ENCODE assay signal across 12 cellular contexts in the genomic region with DNA sequence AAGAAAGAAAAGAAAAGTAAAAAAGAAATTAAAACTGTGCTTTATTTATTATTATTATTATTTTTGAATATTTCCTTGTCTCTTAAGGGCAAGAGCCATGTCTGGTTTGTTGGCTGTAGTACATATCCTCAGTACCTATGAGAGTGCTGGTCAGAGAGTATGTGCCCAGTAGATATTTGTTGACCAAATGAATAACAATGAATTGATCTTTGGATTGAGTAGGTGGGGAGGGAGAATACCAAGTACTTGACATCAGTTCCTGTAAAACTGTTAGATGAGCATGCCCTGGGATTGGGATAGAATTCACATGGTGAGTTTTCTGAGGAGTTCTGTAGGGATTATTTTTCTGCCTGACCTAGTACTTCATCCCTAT. TPM values are rescaled to one million over a fixed set of nuclear protein-coding genes. Genes with fewer than 3 reads are reported as not detected.
DNase-seq lines count a peak whose midpoint lies in the region; ATAC-seq and TF ChIP-seq lines count a peak whose summit lies in the region.
"Had no signal": no experiment of that assay in that cellular context is flagged by ENCODE, and none has a peak within 500 bp of the region (broad histone marks: within the 10 kb centered on the region; RNA-seq: fewer than 3 reads in every experiment).

No MANE protein-coding gene starts in this region.

- POLR2A ChIA-PET in Panc1 (lab: Charles Lee), result no interaction called here

- H3K27ac ChIP-seq in Panc1 (ENCODE audit: low read length) (peak overlapping the region; percentile 4; the same call in 1 of the 2 replicates), esophagus muscularis mucosa (replicated peaks in 1 of 4) (peak overlapping the region in 3 of 4 donors; percentile 47 to 60 (median 58)), rectal smooth muscle tissue (ENCODE audit: low read depth, low read length) (peak overlapping the region; percentile 60)

- no peaks in the 10 kb centered on the region for H3K9me3 ChIP-seq in Panc1 (ENCODE audit: control insufficient read depth, insufficient read depth, low read depth, low read length)
- H3K9me3 ChIP-seq in esophagus muscularis mucosa, result no peaks in the 10 kb centered on the region

- H3K4me1 ChIP-seq in Panc1 (ENCODE audit: control insufficient read depth, insufficient read depth, low read length), result peaks cover 25% of the 10 kb centered on the region
- H3K4me1 ChIP-seq in esophagus muscularis mucosa, result peaks cover 39 to 72% (median 54%) of the 10 kb centered on the region in 4 donors
- peaks cover 27% of the 10 kb centered on the region for H3K4me1 ChIP-seq in rectal smooth muscle tissue (ENCODE audit: control insufficient read depth, insufficient read depth, low read length)

- no TSS peak for BruUV-seq in Panc1 (replicated peaks; lab: Mats Ljungman, UMichigan)

- intact Hi-C loops in Panc1 (cut with micrococcal nuclease; ENCODE audit: unreplicated experiment) (no loop called here), esophagus muscularis mucosa (cut with DNase I) (no loop called here)

- no peak for TF ChIP-seq POLR2A in esophagus muscularis mucosa (IDR thresholded peaks at IDR 0.05; ENCODE audit: low read depth)

- H3K27me3 ChIP-seq in GM06990 (replicated peaks; ENCODE audit: control insufficient read depth, insufficient read depth, low read length) (no peaks in the 10 kb centered on the region), Panc1 (ENCODE audit: control insufficient read depth, insufficient read depth, low read length) (no peaks in the 10 kb centered on the region), esophagus muscularis mucosa (no peaks in the 10 kb centered on the region), rectal smooth muscle tissue (ENCODE audit: control insufficient read depth, insufficient read depth, low read length) (no peaks in the 10 kb centered on the region)

- H3K4me3 ChIP-seq in GM06990 (replicated peaks; ENCODE audit: low read depth, low read length) (peak overlapping the region; percentile 8), Panc1 (ENCODE audit: low read depth in 2 of 2, low read length in 2 of 2) (no peak overlapping the region), esophagus muscularis mucosa (no peak overlapping the region), rectal smooth muscle tissue (ENCODE audit: low read length) (no peak overlapping the region)

- DNase-seq in GM06990 (ENCODE audit: extremely low read depth, insufficient read length) (no peak), Panc1 (ENCODE audit: low read depth, low spot score) (no peak), esophagus muscularis mucosa (ENCODE audit: extremely low spot score) (no peak), ecto neural progenitor cell (ENCODE audit: low spot score) (no peak), NOMO-1 treated with dmso at 0.1 percent for 144 hours (lab: John Stamatoyannopoulos, UW; ENCODE audit: unreplicated experiment) (no peak)
- DNase-seq: Calu3, cortex of kidney, NCI-H1417, NCI-H510A, SHP77 had no signal

- H3K36me3 ChIP-seq in GM06990 (ENCODE audit: control insufficient read depth, insufficient read depth, low read length) (no peaks in the 10 kb centered on the region), Panc1 (ENCODE audit: control insufficient read depth, insufficient read depth, low read length) (no peaks in the 10 kb centered on the region), esophagus muscularis mucosa (no peaks in the 10 kb centered on the region), rectal smooth muscle tissue (ENCODE audit: control insufficient read depth, insufficient read depth, low read length) (no peaks in the 10 kb centered on the region)

- no peak overlapping the region for H3K9ac ChIP-seq in rectal smooth muscle tissue (ENCODE audit: low read length)

- TF ChIP-seq CTCF in GM06990 (IDR thresholded peaks at IDR 0.05; ENCODE audit: insufficient read depth, low read length, poor library complexity, severe bottlenecking) (no peak), Panc1 (IDR thresholded peaks at IDR 0.05) (no peak), esophagus muscularis mucosa (IDR thresholded peaks at IDR 0.05) (no peak)

- CTCF ChIA-PET in Panc1 (lab: Charles Lee), result no interaction called here

- ATAC-seq in Panc1 (no peak), GM21367 (IDR thresholded peaks at IDR 0.05; ENCODE audit: unreplicated experiment) (no peak)

- in situ Hi-C loops in Panc1 (cut with HindIII; ENCODE audit: low pct_unique_long_range_greater_than_20kb, low sequenced_read_pairs), result no loop called here

- TF ChIP-seq EP300 in esophagus muscularis mucosa (IDR thresholded peaks at IDR 0.05), result no peak

RNA-seq across cellular contexts. Expression of a gene that starts 11.4 kb away (rescaled TPM):
- total RNA-seq in Panc1 (2021; ENCODE audit: unreplicated experiment) (93.6 TPM), esophagus muscularis mucosa (100 to 1,000 TPM in 2 of 4 donors, 10 to 100 TPM in 2; 65.2 to 150 (median 92.6) TPM)
- 82.7 TPM for polyA plus RNA-seq in Panc1 (2012; ENCODE audit: insufficient read length)

RNA-seq across cellular contexts. Expression of a gene that starts 26.1 kb away (rescaled TPM):
- 156 TPM for total RNA-seq in Panc1 (2021; ENCODE audit: unreplicated experiment)
- 219 TPM for polyA plus RNA-seq in Panc1 (2012; ENCODE audit: insufficient read length)
- 10 to 100 TPM; 53.6 to 75.5 (median 59.4) TPM for total RNA-seq in esophagus muscularis mucosa

RNA-seq across cellular contexts. Expression of a gene that starts 58.5 kb away (rescaled TPM):
- 72.2 TPM for total RNA-seq in Panc1 (2021; ENCODE audit: unreplicated experiment)
- 95.3 TPM for polyA plus RNA-seq in Panc1 (2012; ENCODE audit: insufficient read length)
- 1 to 10 TPM; 5.1 to 7.4 (median 7.0) TPM for total RNA-seq in esophagus muscularis mucosa

Comparison
In these comparisons a context has a peak if more than half of its experiments do, and no peak if none do; other contexts are left out.
1. H3K27ac ChIP-seq: peak in every context shown above with its lines; median percentile 60 in rectal smooth muscle tissue; 58 in esophagus muscularis mucosa; 4 in Panc1.